ENCODE assay signal across 8 cellular contexts in genomic region chr16:79605999-79606398, GRCh38. TPM values are rescaled to one million over a fixed set of nuclear protein-coding genes. Genes with fewer than 3 reads are reported as not detected.
DNase-seq lines count a peak whose midpoint lies in the region; ATAC-seq and TF ChIP-seq lines count a peak whose summit lies in the region.

No MANE protein-coding gene starts in this region.

- H3K9me3 ChIP-seq in esophagus squamous epithelium = no peaks in the 10 kb centered on the region

- no peaks in the 10 kb centered on the region for H3K9me3 Mint-ChIP-seq in activated CD4-positive, alpha-beta memory T cell treated with anti-CD3 and anti-CD28 coated beads, Interleukin-2, amount 10 ng/mL, durations not matched to agents 7 days and 5 days

- in situ Hi-C loops in GM13976 (cut with MboI; ENCODE audit: low sequenced_read_pairs, unreplicated experiment) = loop anchor here (25.0 kb wide), 1 partner anchor 856 kb away; no protein-coding TSS in a partner anchor

- peak; percentile 28 for DNase-seq in GM13976 (ENCODE audit: low spot score)
- DNase-seq in activated CD4-positive, alpha-beta memory T cell treated with anti-CD3 and anti-CD28 coated beads, Interleukin-2, amount 10 ng/mL, durations not matched to agents 7 days and 5 days = no peak
- peak; percentile 11 for DNase-seq in occipital lobe (lab: John Stamatoyannopoulos, UW)
- no peak for DNase-seq in esophagus squamous epithelium (lab: John Stamatoyannopoulos, UW)
- DNase-seq in NCI-H510A treated with DMSO at 0.1 percent for 48 hours (lab: John Stamatoyannopoulos, UW) = no peak

- CTCF ChIA-PET in activated CD4-positive, alpha-beta memory T cell treated with anti-CD3 and anti-CD28 coated beads, Interleukin-2, amount 10 ng/mL, durations not matched to agents 7 days and 5 days (lab: Charles Lee) = interaction anchor here (1.3 to 1.6 kb wide), 2 partner anchors 11 to 34 kb away, joined by 3 to 7 read pairs; no protein-coding TSS in a partner anchor

- H3K4me3 Mint-ChIP-seq in activated CD4-positive, alpha-beta memory T cell treated with anti-CD3 and anti-CD28 coated beads, Interleukin-2, amount 10 ng/mL, durations not matched to agents 7 days and 5 days = peak overlapping the region; percentile 5

- H3K4me1 Mint-ChIP-seq in activated CD4-positive, alpha-beta memory T cell treated with anti-CD3 and anti-CD28 coated beads, Interleukin-2, amount 10 ng/mL, durations not matched to agents 7 days and 5 days = peaks cover 56% of the 10 kb centered on the region

- H3K4me1 ChIP-seq in esophagus squamous epithelium = peaks cover 12 to 62% (median 18%) of the 10 kb centered on the region in 3 donors

- H3K36me3 Mint-ChIP-seq in activated CD4-positive, alpha-beta memory T cell treated with anti-CD3 and anti-CD28 coated beads, Interleukin-2, amount 10 ng/mL, durations not matched to agents 7 days and 5 days (ENCODE audit: low read depth) = peaks cover 7% of the 10 kb centered on the region

- intact Hi-C loops in esophagus squamous epithelium (cut with DNase I) = loop anchor here (10.0 kb wide), 1 partner anchor 1481 kb away; no protein-coding TSS in a partner anchor

- H3K36me3 ChIP-seq in esophagus squamous epithelium = no peaks in the 10 kb centered on the region

- TF ChIP-seq POLR2A in esophagus squamous epithelium (IDR thresholded peaks at IDR 0.05) = no peak

- H3K27me3 ChIP-seq in esophagus squamous epithelium = peaks cover 0 to 5% (median 0%) of the 10 kb centered on the region in 4 donors

- no peak overlapping the region for H3K27ac Mint-ChIP-seq in activated CD4-positive, alpha-beta memory T cell treated with anti-CD3 and anti-CD28 coated beads, Interleukin-2, amount 10 ng/mL, durations not matched to agents 7 days and 5 days

- peak overlapping the region in 2 of 4 donors; percentile 23 to 43 for H3K27ac ChIP-seq in esophagus squamous epithelium

- peaks cover 2% of the 10 kb centered on the region for H3K27me3 Mint-ChIP-seq in activated CD4-positive, alpha-beta memory T cell treated with anti-CD3 and anti-CD28 coated beads, Interleukin-2, amount 10 ng/mL, durations not matched to agents 7 days and 5 days

- peak; percentile 70 for ATAC-seq in HG02623 (IDR thresholded peaks at IDR 0.05; ENCODE audit: unreplicated experiment)
- ATAC-seq in GM19467 (IDR thresholded peaks at IDR 0.05; ENCODE audit: unreplicated experiment) = no peak
- no peak for ATAC-seq in GM18520 (IDR thresholded peaks at IDR 0.05; ENCODE audit: unreplicated experiment)

- POLR2A ChIA-PET in activated CD4-positive, alpha-beta memory T cell treated with anti-CD3 and anti-CD28 coated beads, Interleukin-2, amount 10 ng/mL, durations not matched to agents 7 days and 5 days (lab: Charles Lee) = interaction anchor here (0.9 to 1.1 kb wide), 4 partner anchors 10 to 108 kb away, joined by 3 to 8 read pairs (median 4); no protein-coding TSS in a partner anchor

- WGBS in esophagus squamous epithelium, 2 donors = 26 to 28% methylated on average over 7 of the region's 7 CpGs

- no peak for TF ChIP-seq CTCF in GM13976 (IDR thresholded peaks at IDR 0.05; ENCODE audit: borderline replicate concordance, control extremely low read depth, extremely low read depth, insufficient read depth, missing control alignments)
- no peak for TF ChIP-seq CTCF in esophagus squamous epithelium (IDR thresholded peaks at IDR 0.05)

- H3K4me3 ChIP-seq in esophagus squamous epithelium = no peak overlapping the region

RNA-seq across cellular contexts. Expression of gene MAF, which starts 5.5 kb away (rescaled TPM):
- 100 to 1,000 TPM; 279 to 281 TPM for total RNA-seq in activated CD4-positive, alpha-beta memory T cell treated with anti-CD3 and anti-CD28 coated beads, Interleukin-2, amount 10 ng/mL, durations not matched to agents 7 days and 5 days
- total RNA-seq in occipital lobe = 26.8 TPM
- total RNA-seq in esophagus squamous epithelium = 10 to 100 TPM; 18.9 to 52.6 (median 31.1) TPM

Comparison
In these comparisons a context has a peak if more than half of its experiments do, and no peak if none do; other contexts are left out.
1. DNase-seq: peak in GM13976 (single experiment) and occipital lobe (single experiment); none in activated CD4-positive, alpha-beta memory T cell treated with anti-CD3 and anti-CD28 coated beads, Interleukin-2, amount 10 ng/mL, durations not matched to agents 7 days and 5 days (single experiment), esophagus squamous epithelium (single experiment) and NCI-H510A treated with DMSO at 0.1 percent for 48 hours (single experiment).
2. RNA of gene MAF, which starts 5.5 kb away (total RNA-seq): 279 to 281 TPM in activated CD4-positive, alpha-beta memory T cell treated with anti-CD3 and anti-CD28 coated beads, Interleukin-2, amount 10 ng/mL, durations not matched to agents 7 days and 5 days; 18.9 to 52.6 TPM in esophagus squamous epithelium and 26.8 TPM in occipital lobe (single experiment); every median in the first group is over 4 times any median in the second.